ENCODE assay signal across 19 cellular contexts in genomic region chr9:34428325-34428958, GRCh38. TPM values are rescaled to one million over a fixed set of nuclear protein-coding genes. Genes with fewer than 3 reads are reported as not detected.
DNase-seq lines count a peak whose midpoint lies in the region; ATAC-seq and TF ChIP-seq lines count a peak whose summit lies in the region.
"Had no signal": no experiment of that assay in that cellular context is flagged by ENCODE, and none has a peak within 500 bp of the region (broad histone marks: within the 10 kb centered on the region; RNA-seq: fewer than 3 reads in every experiment).

No MANE protein-coding gene starts in this region.

- H3K27me3 ChIP-seq in Panc1 (ENCODE audit: control insufficient read depth, insufficient read depth, low read length) (no peaks in the 10 kb centered on the region), upper lobe of right lung (no peaks in the 10 kb centered on the region)
- H3K27me3 ChIP-seq: hepatocyte had no signal

- no peaks in the 10 kb centered on the region for H3K4me1 Mint-ChIP-seq in activated CD8-positive, alpha-beta memory T cell treated with anti-CD3 and anti-CD28 coated beads, Interleukin-2, amount 10 ng/mL, durations not matched to agents 7 days and 5 days
- H3K4me1 Mint-ChIP-seq: CD8-positive, alpha-beta memory T cell had no signal

- TF ChIP-seq CTCF in Panc1 (IDR thresholded peaks at IDR 0.05) (no peak), upper lobe of right lung (IDR thresholded peaks at IDR 0.05) (no peak)

- ATAC-seq in Panc1 (0 out of 2 replicates have a peak, but pooled peaks have one; percentile 44), upper lobe of right lung (peak; percentile 26), HG03378 (IDR thresholded peaks at IDR 0.05; ENCODE audit: unreplicated experiment) (no peak)
- no peak for ATAC-seq in activated CD8-positive, alpha-beta memory T cell treated with anti-CD3 and anti-CD28 coated beads, Interleukin-2, amount 10 ng/mL, durations not matched to agents 7 days and 5 days
- ATAC-seq: K562; left cardiac atrium; natural killer cell; sciatic nerve; stimulated activated naive B cell treated with anti-CD40 and anti-IgM and Interleukin-4, amounts not matched to agents 10 μg/mL and 1 μg/mL and 100 μg/mL, for 72 hours had no signal

- peak in 2 of 3 experiments; percentile 7 to 46 for DNase-seq in NCI-H1417 (lab: John Stamatoyannopoulos, UW)
- DNase-seq in NCI-H1417 treated with DMSO at 0.1 percent for 48 hours (lab: John Stamatoyannopoulos, UW) = no peak
- DNase-seq in Panc1 (ENCODE audit: low read depth, low spot score) = no peak
- DNase-seq in globus pallidus (ENCODE audit: low spot score) = peak; percentile 27
- no peak for DNase-seq in upper lobe of right lung
- no peak for DNase-seq in activated CD8-positive, alpha-beta memory T cell treated with anti-CD3 and anti-CD28 coated beads, Interleukin-2, amount 10 ng/mL, durations not matched to agents 7 days and 5 days
- DNase-seq in activated naive CD4-positive, alpha-beta T cell treated with anti-CD3 and anti-CD28 coated beads, Interleukin-2, amount 50 U/mL, for 16 hours = no peak
- DNase-seq: activated naive CD4-positive, alpha-beta T cell; CD8-positive, alpha-beta memory T cell; left cardiac atrium; natural killer cell; NCI-H1930; OCI-M1; stimulated activated naive B cell treated with anti-CD40 and anti-IgM and Interleukin-4, amounts not matched to agents 10 μg/mL and 1 μg/mL and 100 μg/mL, for 72 hours had no signal

- BruUV-seq in Panc1 (replicated peaks; lab: Mats Ljungman, UMichigan) = no TSS peak

- H3K4me3 Mint-ChIP-seq in activated CD8-positive, alpha-beta memory T cell treated with anti-CD3 and anti-CD28 coated beads, Interleukin-2, amount 10 ng/mL, durations not matched to agents 7 days and 5 days = no peak overlapping the region
- H3K4me3 Mint-ChIP-seq: CD8-positive, alpha-beta memory T cell; central memory CD8-positive, alpha-beta T cell; natural killer cell; stimulated activated naive B cell treated with anti-CD40 and anti-IgM and Interleukin-4, amounts not matched to agents 10 μg/mL and 1 μg/mL and 100 μg/mL, for 72 hours had no signal

- H3K27ac Mint-ChIP-seq in activated CD8-positive, alpha-beta memory T cell treated with anti-CD3 and anti-CD28 coated beads, Interleukin-2, amount 10 ng/mL, durations not matched to agents 7 days and 5 days = no peak overlapping the region
- H3K27ac Mint-ChIP-seq: natural killer cell; stimulated activated naive B cell treated with anti-CD40 and anti-IgM and Interleukin-4, amounts not matched to agents 10 μg/mL and 1 μg/mL and 100 μg/mL, for 72 hours had no signal

- no peaks in the 10 kb centered on the region for H3K9me3 Mint-ChIP-seq in activated CD8-positive, alpha-beta memory T cell treated with anti-CD3 and anti-CD28 coated beads, Interleukin-2, amount 10 ng/mL, durations not matched to agents 7 days and 5 days (ENCODE audit: low read depth)
- H3K9me3 Mint-ChIP-seq: CD8-positive, alpha-beta memory T cell; central memory CD8-positive, alpha-beta T cell; natural killer cell; stimulated activated naive B cell treated with anti-CD40 and anti-IgM and Interleukin-4, amounts not matched to agents 10 μg/mL and 1 μg/mL and 100 μg/mL, for 72 hours had no signal

- H3K4me3 ChIP-seq in Panc1 (ENCODE audit: low read depth in 2 of 2, low read length in 2 of 2) (no peak overlapping the region), upper lobe of right lung (no peak overlapping the region)
- H3K4me3 ChIP-seq: hepatocyte, K562 had no signal

- H3K9me3 ChIP-seq in Panc1 (ENCODE audit: control insufficient read depth, insufficient read depth, low read depth, low read length) (no peaks in the 10 kb centered on the region), upper lobe of right lung (no peaks in the 10 kb centered on the region)

- H3K27ac ChIP-seq in Panc1 (ENCODE audit: low read length) (no peak overlapping the region), upper lobe of right lung (no peak overlapping the region)
- H3K27ac ChIP-seq: hepatocyte had no signal

- in situ Hi-C loops in Panc1 (cut with HindIII; ENCODE audit: low pct_unique_long_range_greater_than_20kb, low sequenced_read_pairs) = no loop called here

- H3K36me3 ChIP-seq in Panc1 (ENCODE audit: control insufficient read depth, insufficient read depth, low read length) (no peaks in the 10 kb centered on the region), upper lobe of right lung (no peaks in the 10 kb centered on the region)

- no peaks in the 10 kb centered on the region for H3K27me3 Mint-ChIP-seq in activated CD8-positive, alpha-beta memory T cell treated with anti-CD3 and anti-CD28 coated beads, Interleukin-2, amount 10 ng/mL, durations not matched to agents 7 days and 5 days
- H3K27me3 Mint-ChIP-seq: CD8-positive, alpha-beta memory T cell; central memory CD8-positive, alpha-beta T cell; stimulated activated naive B cell treated with anti-CD40 and anti-IgM and Interleukin-4, amounts not matched to agents 10 μg/mL and 1 μg/mL and 100 μg/mL, for 72 hours had no signal

- H3K4me1 ChIP-seq in Panc1 (ENCODE audit: control insufficient read depth, insufficient read depth, low read length) (no peaks in the 10 kb centered on the region; the same call in 1 of the 2 replicates), upper lobe of right lung (peaks cover 10% of the 10 kb centered on the region)

- intact Hi-C loops in Panc1 (cut with micrococcal nuclease; ENCODE audit: unreplicated experiment) = no loop called here
- intact Hi-C loops in upper lobe of right lung (cut with DNase I) = no loop called here

- POLR2A ChIA-PET in Panc1 (lab: Charles Lee) = no interaction called here

- CTCF ChIA-PET in Panc1 (lab: Charles Lee) = interaction anchor here (1.9 kb wide), 1 partner anchor 24 kb away, joined by 7 read pairs; no protein-coding TSS in a partner anchor
- CTCF ChIA-PET in activated CD8-positive, alpha-beta memory T cell treated with anti-CD3 and anti-CD28 coated beads, Interleukin-2, amount 10 ng/mL, durations not matched to agents 7 days and 5 days (lab: Charles Lee) = interaction anchor here (0.9 to 1.4 kb wide), 2 partner anchors 25 to 163 kb away, joined by 3 to 5 read pairs; no protein-coding TSS in a partner anchor

- no peaks in the 10 kb centered on the region for H3K36me3 Mint-ChIP-seq in activated CD8-positive, alpha-beta memory T cell treated with anti-CD3 and anti-CD28 coated beads, Interleukin-2, amount 10 ng/mL, durations not matched to agents 7 days and 5 days
- H3K36me3 Mint-ChIP-seq: natural killer cell had no signal

RNA-seq across cellular contexts. Expression of gene FAM219A, which starts 29.9 kb away (rescaled TPM):
- total RNA-seq in Panc1 (2021; ENCODE audit: unreplicated experiment) = 38.6 TPM
- polyA plus RNA-seq in Panc1 (2012; ENCODE audit: insufficient read length) = 26.2 TPM
- total RNA-seq in upper lobe of right lung = 28.8 TPM
- total RNA-seq in activated CD8-positive, alpha-beta memory T cell treated with anti-CD3 and anti-CD28 coated beads, Interleukin-2, amount 10 ng/mL, durations not matched to agents 7 days and 5 days = 10 to 100 TPM in 1 of 2 experiments, 1 to 10 TPM in 1; 7.9 to 13.8 TPM

RNA-seq across cellular contexts. Expression of gene DNAI1, which starts 30.2 kb away (rescaled TPM):
- 2.2 TPM for total RNA-seq in Panc1 (2021; ENCODE audit: unreplicated experiment)
- 1.3 TPM for polyA plus RNA-seq in Panc1 (2012; ENCODE audit: insufficient read length)
- not detected for total RNA-seq in upper lobe of right lung
- not detected for total RNA-seq in activated CD8-positive, alpha-beta memory T cell treated with anti-CD3 and anti-CD28 coated beads, Interleukin-2, amount 10 ng/mL, durations not matched to agents 7 days and 5 days
- total RNA-seq: CD8-positive, alpha-beta memory T cell; K562; natural killer cell had no signal
- polyA plus RNA-seq: CD8-positive, alpha-beta memory T cell; hepatocyte had no signal

RNA-seq across cellular contexts. Expression of gene MYORG, which starts 51.7 kb away (rescaled TPM):
- 9.7 TPM for total RNA-seq in Panc1 (2021; ENCODE audit: unreplicated experiment)
- 6.7 TPM for polyA plus RNA-seq in Panc1 (2012; ENCODE audit: insufficient read length)
- total RNA-seq in upper lobe of right lung = 6.9 TPM
- 1 to 10 TPM; 3.7 to 4.2 TPM for total RNA-seq in activated CD8-positive, alpha-beta memory T cell treated with anti-CD3 and anti-CD28 coated beads, Interleukin-2, amount 10 ng/mL, durations not matched to agents 7 days and 5 days

Comparison
In these comparisons a context has a peak if more than half of its experiments do, and no peak if none do; other contexts are left out.
1. DNase-seq: peak in NCI-H1417 (2 of 3) and globus pallidus (single experiment); none in NCI-H1417 treated with DMSO at 0.1 percent for 48 hours (single experiment), Panc1 (single experiment), upper lobe of right lung (single experiment), activated CD8-positive, alpha-beta memory T cell treated with anti-CD3 and anti-CD28 coated beads, Interleukin-2, amount 10 ng/mL, durations not matched to agents 7 days and 5 days (single experiment) and activated naive CD4-positive, alpha-beta T cell treated with anti-CD3 and anti-CD28 coated beads, Interleukin-2, amount 50 U/mL, for 16 hours (single experiment).
2. ATAC-seq: peak in Panc1 (single experiment) and upper lobe of right lung (single experiment); none in activated CD8-positive, alpha-beta memory T cell treated with anti-CD3 and anti-CD28 coated beads, Interleukin-2, amount 10 ng/mL, durations not matched to agents 7 days and 5 days (single experiment) and HG03378 (single experiment).